In genomic region chr5:23466401-23466886, GRCh38 we compare ENCODE assay signal across 16 cellular contexts. TPM values are rescaled to one million over a fixed set of nuclear protein-coding genes. Genes with fewer than 3 reads are reported as not detected.
A peak's percentile ranks its signal among the peaks of the same experiment; 100 is the strongest.
DNase-seq lines count a peak whose midpoint lies in the region; ATAC-seq and TF ChIP-seq lines count a peak whose summit lies in the region.
"Had no signal": no experiment of that assay in that cellular context is flagged by ENCODE, and none has a peak within 500 bp of the region (broad histone marks: within the 10 kb centered on the region; RNA-seq: fewer than 3 reads in every experiment).

No MANE protein-coding gene starts in this region.

- H3K27ac ChIP-seq in breast epithelium (no peak overlapping the region), SJCRH30 (no peak overlapping the region)
- H3K27ac ChIP-seq: dorsolateral prefrontal cortex had no signal

- in situ Hi-C loops in GM13977 (cut with MboI; ENCODE audit: low pct_unique_long_range_greater_than_20kb, low sequenced_read_pairs, unreplicated experiment): no loop called here

- BruUV-seq in MCF 10A (replicated peaks; lab: Mats Ljungman, UMichigan): no TSS peak

- DNase-seq in MCF 10A (ENCODE audit: unreplicated experiment) (peak; percentile 97), breast epithelium (ENCODE audit: low spot score in 2 of 2) (no peak), SJCRH30 (peak; percentile 24 to 51), fibroblast of the conjunctiva (ENCODE audit: low read depth) (peak; percentile 1), inferior parietal cortex (ENCODE audit: extremely low spot score) (no peak), GM13977 (ENCODE audit: low spot score) (no peak)
- no peak for DNase-seq in stimulated activated naive CD4-positive, alpha-beta T cell (lab: John Stamatoyannopoulos, UW)
- DNase-seq: activated CD8-positive, alpha-beta memory T cell treated with anti-CD3 and anti-CD28 coated beads for 24 hours; dorsolateral prefrontal cortex; glutamatergic neuron; NCI-H2107; posterior cingulate gyrus; T-cell had no signal

- CTCF ChIA-PET in MCF 10A (lab: Yijun Ruan, JAX): interaction anchor here (0.5 to 1.3 kb wide), 4 partner anchors 19 to 571 kb away, joined by 3 to 5 read pairs (median 4); no protein-coding TSS in a partner anchor

- H3K27ac Mint-ChIP-seq in MCF 10A (ENCODE audit: low read depth, unreplicated experiment): peak overlapping the region; percentile 57
- H3K27ac Mint-ChIP-seq: activated naive CD8-positive, alpha-beta T cell; memory B cell; T-cell had no signal

- intact Hi-C loops in MCF 10A (cut with micrococcal nuclease) (loop anchor here (1.0 to 2.0 kb wide), 2 partner anchors 16 to 21 kb away; no protein-coding TSS in a partner anchor), breast epithelium (cut with DNase I; ENCODE audit: low total_unique reads) (no loop called here)

- no peak for TF ChIP-seq POLR2A in breast epithelium (IDR thresholded peaks at IDR 0.05)

- peaks cover 6% of the 10 kb centered on the region for H3K36me3 Mint-ChIP-seq in MCF 10A (ENCODE audit: insufficient read depth, unreplicated experiment)
- H3K36me3 Mint-ChIP-seq: activated naive CD8-positive, alpha-beta T cell; memory B cell; T-cell had no signal

- H3K9me3 ChIP-seq in breast epithelium: no peaks in the 10 kb centered on the region
- H3K9me3 ChIP-seq in SJCRH30 (replicated peaks): no peaks in the 10 kb centered on the region

- no peak overlapping the region for H3K4me3 Mint-ChIP-seq in MCF 10A (ENCODE audit: unreplicated experiment)
- H3K4me3 Mint-ChIP-seq: activated naive CD8-positive, alpha-beta T cell; memory B cell; T-cell had no signal

- POLR2A ChIA-PET in MCF 10A (lab: Yijun Ruan, JAX): interaction anchor here (0.7 to 1.4 kb wide), 12 partner anchors 8 to 574 kb away, joined by 3 to 6 read pairs (median 4); no protein-coding TSS in a partner anchor

- H3K9me3 Mint-ChIP-seq in MCF 10A (ENCODE audit: unreplicated experiment): peaks cover 25% of the 10 kb centered on the region

- no peaks in the 10 kb centered on the region for H3K27me3 Mint-ChIP-seq in MCF 10A (ENCODE audit: insufficient read depth, unreplicated experiment)
- H3K27me3 Mint-ChIP-seq: activated naive CD8-positive, alpha-beta T cell; memory B cell; T-cell had no signal

- H3K4me1 Mint-ChIP-seq in MCF 10A (ENCODE audit: insufficient read depth, unreplicated experiment): peaks cover 6% of the 10 kb centered on the region
- H3K4me1 Mint-ChIP-seq: memory B cell, T-cell had no signal

- no peak for ATAC-seq in HG03457 (IDR thresholded peaks at IDR 0.05; ENCODE audit: unreplicated experiment)
- ATAC-seq: T-cell had no signal

- H3K27me3 ChIP-seq in breast epithelium (no peaks in the 10 kb centered on the region), SJCRH30 (no peaks in the 10 kb centered on the region)
- H3K27me3 ChIP-seq: dorsolateral prefrontal cortex had no signal

- H3K4me1 ChIP-seq in breast epithelium (no peaks in the 10 kb centered on the region), SJCRH30 (no peaks in the 10 kb centered on the region)

- H3K36me3 ChIP-seq in breast epithelium (no peaks in the 10 kb centered on the region), SJCRH30 (no peaks in the 10 kb centered on the region)

- TF ChIP-seq CTCF in MCF 10A (IDR thresholded peaks at IDR 0.05; ENCODE audit: unreplicated experiment) (no peak), breast epithelium (IDR thresholded peaks at IDR 0.05) (no peak), GM13977 (IDR thresholded peaks at IDR 0.05; ENCODE audit: extremely low read depth, insufficient read depth, missing control alignments) (no peak)

- H3K4me3 ChIP-seq in breast epithelium (no peak overlapping the region), SJCRH30 (no peak overlapping the region)
- H3K4me3 ChIP-seq: dorsolateral prefrontal cortex had no signal

RNA-seq across cellular contexts. Expression of gene PRDM9, which starts 41.0 kb away (rescaled TPM):
- not detected in 2 replicates for total RNA-seq in MCF 10A (2022)
- total RNA-seq in breast epithelium: not detected
- not detected in 2 replicates for total RNA-seq in SJCRH30 (2014; rRNA removed; shearing (Covaris generic))
- total RNA-seq: dorsolateral prefrontal cortex, T-cell had no signal

Comparison
In these comparisons a context has a peak if more than half of its experiments do, and no peak if none do; other contexts are left out.
1. DNase-seq: peak in MCF 10A (single experiment), SJCRH30 (2 of 2) and fibroblast of the conjunctiva (single experiment); none in breast epithelium (0 of 2), inferior parietal cortex (single experiment), GM13977 (single experiment) and stimulated activated naive CD4-positive, alpha-beta T cell (0 of 6).